In the genomic region with DNA sequence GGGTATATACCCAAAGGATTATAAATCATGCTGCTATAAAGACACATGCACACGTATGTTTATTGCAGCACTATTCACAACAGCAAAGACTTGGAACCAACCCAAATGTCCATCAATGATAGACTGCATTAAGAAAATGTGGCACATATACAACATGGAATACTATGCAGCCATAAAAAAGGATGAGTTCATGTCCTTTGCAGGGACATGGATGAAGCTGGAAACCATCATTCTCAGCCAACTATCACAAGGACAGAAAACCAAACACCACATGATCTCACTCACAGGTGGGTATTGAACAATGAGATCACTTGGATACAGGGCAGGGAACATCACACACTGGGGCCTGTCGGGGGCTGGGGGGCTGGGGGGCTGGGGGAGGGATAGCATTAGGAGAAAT, we compare ENCODE assay signal across 11 cellular contexts. TPM values are rescaled to one million over a fixed set of nuclear protein-coding genes. Genes with fewer than 3 reads are reported as not detected.
"Had no signal": no experiment of that assay in that cellular context is flagged by ENCODE, and none has a peak within 500 bp of the region (broad histone marks: within the 10 kb centered on the region; RNA-seq: fewer than 3 reads in every experiment).

No MANE protein-coding gene starts in this region.

RNA-seq across cellular contexts. Expression of a gene that starts 49.8 kb away (rescaled TPM):
- total RNA-seq: left cardiac atrium, left colon, left lobe of liver, left ventricle myocardium inferior, left ventricle myocardium superior, liver, lung microvascular endothelial cell, mammary epithelial cell, mesothelial cell of epicardium, mucosa of descending colon, mucosa of gallbladder had no signal
- polyA plus RNA-seq: liver had no signal
